19 cellular contexts compared by ENCODE assay signal in the genomic region with DNA sequence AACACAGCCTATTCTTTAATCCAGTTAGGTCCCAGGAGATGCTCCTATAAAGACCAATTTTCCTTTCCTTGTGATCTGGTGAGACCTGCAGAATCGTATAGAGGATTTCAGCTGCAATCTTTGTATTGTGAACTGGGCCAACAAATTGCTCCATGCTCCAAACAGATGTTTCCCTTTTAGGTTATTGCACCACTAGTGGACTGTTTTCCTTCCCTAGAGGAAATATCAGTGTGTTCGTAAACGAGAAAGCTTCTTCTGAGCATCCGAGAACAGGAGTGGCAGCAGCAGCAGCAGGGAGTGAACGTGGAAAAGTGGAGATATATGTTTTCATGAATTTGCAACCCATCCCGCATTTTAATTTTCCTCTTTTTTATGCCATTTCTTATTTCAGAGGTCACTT.
DNase-seq lines count a peak whose midpoint lies in the region; ATAC-seq and TF ChIP-seq lines count a peak whose summit lies in the region.
"Had no signal": no experiment of that assay in that cellular context is flagged by ENCODE, and none has a peak within 500 bp of the region (broad histone marks: within the 10 kb centered on the region; RNA-seq: fewer than 3 reads in every experiment).

No MANE protein-coding gene starts in this region.

- no peaks in the 10 kb centered on the region for H3K36me3 Mint-ChIP-seq in T-cell
- H3K36me3 Mint-ChIP-seq in CD14-positive monocyte: no peaks in the 10 kb centered on the region
- H3K36me3 Mint-ChIP-seq: activated CD8-positive, alpha-beta memory T cell treated with anti-CD3 and anti-CD28 coated beads, Interleukin-2, amount 10 ng/mL, durations not matched to agents 7 days and 5 days had no signal

- no peak overlapping the region for H3K4ac ChIP-seq in trophoblast cell (ENCODE audit: low read depth, low read length)

- H3K9me3 Mint-ChIP-seq in T-cell: peaks cover 0 to 5% (median 4%) of the 10 kb centered on the region in 3 donors
- H3K9me3 Mint-ChIP-seq in CD14-positive monocyte: no peaks in the 10 kb centered on the region
- H3K9me3 Mint-ChIP-seq: stimulated activated naive CD8-positive, alpha-beta T cell treated with anti-CD3 and anti-CD28 coated beads, Interleukin-15, amount 100 ng/mL, for 72 hours had no signal

- no peaks in the 10 kb centered on the region for H3K79me1 ChIP-seq in trophoblast cell (ENCODE audit: low read length)

- no peak overlapping the region for H3K23ac ChIP-seq in trophoblast cell (ENCODE audit: low read length)

- H3K4me3 ChIP-seq in BJ (ENCODE audit: low read depth, low read length) (no peak overlapping the region), fibroblast of villous mesenchyme (ENCODE audit: low read depth, low read length) (no peak overlapping the region), trophoblast cell (ENCODE audit: low read depth, low read length) (no peak overlapping the region)
- H3K4me3 ChIP-seq: SJSA1 had no signal

- TF ChIP-seq CTCF in BJ (IDR thresholded peaks at IDR 0.05; ENCODE audit: insufficient read depth, low read depth, low read length): no peak
- no peak for TF ChIP-seq CTCF in fibroblast of villous mesenchyme (IDR thresholded peaks at IDR 0.05; ENCODE audit: insufficient read depth, low read depth, low read length)
- TF ChIP-seq CTCF in CD14-positive monocyte (IDR thresholded peaks at IDR 0.05): no peak

- no peak overlapping the region for H3K14ac ChIP-seq in trophoblast cell (ENCODE audit: low read length)

- H3K79me2 ChIP-seq in trophoblast cell (ENCODE audit: control insufficient read depth, insufficient read depth, low read length, poor library complexity): no peaks in the 10 kb centered on the region

- H3K27me3 ChIP-seq in BJ (ENCODE audit: control insufficient read depth, insufficient read depth, low read length) (no peaks in the 10 kb centered on the region), trophoblast cell (ENCODE audit: insufficient read depth, low read length) (no peaks in the 10 kb centered on the region)
- H3K27me3 ChIP-seq: SJSA1 had no signal

- H4K91ac ChIP-seq in trophoblast cell (ENCODE audit: low read depth, low read length): no peak overlapping the region

- no CpG with 5 or more reads among the region's 6 CpGs for WGBS in trophoblast cell (ENCODE audit: extremely low coverage, insufficient coverage, insufficient read length)

- H3K4me1 ChIP-seq in trophoblast cell (ENCODE audit: control insufficient read depth in 1 of 2, insufficient read depth in 2 of 2, low read length in 2 of 2): no peaks in the 10 kb centered on the region
- H3K4me1 ChIP-seq: SJSA1 had no signal

- H3K27ac ChIP-seq in trophoblast cell (ENCODE audit: low read depth, low read length): no peak overlapping the region
- H3K27ac ChIP-seq: SJSA1 had no signal

- no peaks in the 10 kb centered on the region for H3K27me3 Mint-ChIP-seq in T-cell
- H3K27me3 Mint-ChIP-seq in CD14-positive monocyte (ENCODE audit: low read depth in 3 of 3): no peaks in the 10 kb centered on the region
- H3K27me3 Mint-ChIP-seq: activated CD8-positive, alpha-beta memory T cell treated with anti-CD3 and anti-CD28 coated beads, Interleukin-2, amount 10 ng/mL, durations not matched to agents 7 days and 5 days; stimulated activated naive CD8-positive, alpha-beta T cell treated with anti-CD3 and anti-CD28 coated beads, Interleukin-15, amount 100 ng/mL, for 72 hours had no signal

- no peak overlapping the region for H3K9ac ChIP-seq in trophoblast cell (ENCODE audit: low read length)

- DNase-seq in BJ (ENCODE audit: low read depth) (peak; percentile 13), SKM-1 treated with dmso at 0.1 percent for 144 hours (lab: John Stamatoyannopoulos, UW; ENCODE audit: unreplicated experiment) (peak; percentile 4), fibroblast of villous mesenchyme (ENCODE audit: low read depth) (peak; percentile 82), sciatic nerve (ENCODE audit: low spot score) (no peak), trophoblast cell (no peak), NCI-H1694 (lab: John Stamatoyannopoulos, UW) (no peak), T-cell (no peak), CD14-positive monocyte (ENCODE audit: low spot score) (no peak)
- DNase-seq: activated CD4-positive, alpha-beta T cell treated with anti-CD3 and anti-CD28 coated beads for 1 hour; activated CD8-positive, alpha-beta memory T cell treated with anti-CD3 and anti-CD28 coated beads, Interleukin-2, amount 10 ng/mL, durations not matched to agents 7 days and 5 days; activated effector memory CD4-positive, alpha-beta T cell treated with Interleukin-2 at 50 U/mL for 16 hours; head of caudate nucleus; islet precursor cell; MM.1S; NCI-H2081 treated with DMSO at 0.1 percent for 48 hours; NCI-H524 treated with DMSO at 0.1 percent for 48 hours; stimulated activated naive CD8-positive, alpha-beta T cell treated with anti-CD3 and anti-CD28 coated beads, Interleukin-15, amount 100 ng/mL, for 72 hours; T-helper 9 cell had no signal

- H3K4me1 Mint-ChIP-seq in T-cell (no peaks in the 10 kb centered on the region), CD14-positive monocyte (peaks cover 28% of the 10 kb centered on the region)
- H3K4me1 Mint-ChIP-seq: activated CD8-positive, alpha-beta memory T cell treated with anti-CD3 and anti-CD28 coated beads, Interleukin-2, amount 10 ng/mL, durations not matched to agents 7 days and 5 days; stimulated activated naive CD8-positive, alpha-beta T cell treated with anti-CD3 and anti-CD28 coated beads, Interleukin-15, amount 100 ng/mL, for 72 hours had no signal

- H2BK12ac ChIP-seq in trophoblast cell (ENCODE audit: low read length): no peak overlapping the region

- intact Hi-C loops in sciatic nerve (cut with DNase I): no loop called here
- intact Hi-C loops in CD14-positive monocyte (cut with micrococcal nuclease): no loop called here

- POLR2A ChIA-PET in BJ (lab: Charles Lee) (no interaction called here), T-cell (lab: Charles Lee) (no interaction called here)

- no peaks in the 10 kb centered on the region for H3K9me3 ChIP-seq in trophoblast cell (ENCODE audit: insufficient read depth, low read depth, low read length)
- H3K9me3 ChIP-seq: SJSA1 had no signal

- ATAC-seq in sciatic nerve (peak; percentile 96), T-cell (replicated peaks in 1 of 4) (no peak)
- ATAC-seq: activated CD8-positive, alpha-beta memory T cell treated with anti-CD3 and anti-CD28 coated beads, Interleukin-2, amount 10 ng/mL, durations not matched to agents 7 days and 5 days; stimulated activated naive CD8-positive, alpha-beta T cell treated with anti-CD3 and anti-CD28 coated beads, Interleukin-15, amount 100 ng/mL, for 72 hours had no signal

- no peak overlapping the region for H3K27ac Mint-ChIP-seq in T-cell
- H3K27ac Mint-ChIP-seq in CD14-positive monocyte: no peak overlapping the region
- H3K27ac Mint-ChIP-seq: activated CD8-positive, alpha-beta memory T cell treated with anti-CD3 and anti-CD28 coated beads, Interleukin-2, amount 10 ng/mL, durations not matched to agents 7 days and 5 days; stimulated activated naive CD8-positive, alpha-beta T cell treated with anti-CD3 and anti-CD28 coated beads, Interleukin-15, amount 100 ng/mL, for 72 hours had no signal

- CTCF ChIA-PET in BJ (lab: Yijun Ruan, JAX): interaction anchor here (0.5 to 1.2 kb wide), 2 partner anchors 10 to 29 kb away, joined by 3 to 5 read pairs; no protein-coding TSS in a partner anchor
- CTCF ChIA-PET in T-cell (lab: Charles Lee): no interaction called here

- H3K36me3 ChIP-seq in BJ (ENCODE audit: control insufficient read depth, insufficient read depth, low read length) (no peaks in the 10 kb centered on the region), trophoblast cell (ENCODE audit: control insufficient read depth in 1 of 2, insufficient read depth in 2 of 2, low read length in 2 of 2) (no peaks in the 10 kb centered on the region)
- H3K36me3 ChIP-seq: SJSA1 had no signal

- no peak overlapping the region for H2BK120ac ChIP-seq in trophoblast cell (ENCODE audit: insufficient read depth, low read length, poor library complexity)

- H2AFZ ChIP-seq in trophoblast cell (ENCODE audit: insufficient read depth, low read length, poor library complexity): no peak overlapping the region

- no peak overlapping the region for H2BK5ac ChIP-seq in trophoblast cell (ENCODE audit: low read depth, low read length, poor library complexity)

- no peak overlapping the region for H4K8ac ChIP-seq in trophoblast cell (ENCODE audit: low read depth, low read length)

- no peak overlapping the region for H3K18ac ChIP-seq in trophoblast cell (ENCODE audit: low read length)

- H2AK5ac ChIP-seq in trophoblast cell (ENCODE audit: low read length): no peak overlapping the region

- H3K4me2 ChIP-seq in trophoblast cell (ENCODE audit: low read length): no peak overlapping the region

- no peak overlapping the region for H4K12ac ChIP-seq in trophoblast cell (ENCODE audit: low read depth, low read length)

- H3K4me3 Mint-ChIP-seq in T-cell (no peak overlapping the region), CD14-positive monocyte (no peak overlapping the region)
- H3K4me3 Mint-ChIP-seq: activated CD8-positive, alpha-beta memory T cell treated with anti-CD3 and anti-CD28 coated beads, Interleukin-2, amount 10 ng/mL, durations not matched to agents 7 days and 5 days; stimulated activated naive CD8-positive, alpha-beta T cell treated with anti-CD3 and anti-CD28 coated beads, Interleukin-15, amount 100 ng/mL, for 72 hours had no signal

Comparison
In these comparisons a context has a peak if more than half of its experiments do, and no peak if none do; other contexts are left out.
1. DNase-seq: peak in BJ (single experiment), SKM-1 treated with dmso at 0.1 percent for 144 hours (single experiment) and fibroblast of villous mesenchyme (single experiment); none in sciatic nerve (single experiment), trophoblast cell (0 of 2), NCI-H1694 (single experiment), T-cell (0 of 34) and CD14-positive monocyte (single experiment).